In genomic region chr1:2432519-2432918, GRCh38 we compare ENCODE assay signal across 2 cellular contexts.
TF ChIP-seq lines count a peak whose summit lies in the region.

No MANE protein-coding gene starts in this region.

TF ChIP-seq in HEK293, 187 proteins besides CTCF, POLR2A, EP300 and RAD21:
- TF ChIP-seq ZIC2 (tag by site-specific recombination; IDR thresholded peaks at IDR 0.05) (peak; percentile 49), ZNF324 (tag by site-specific recombination; IDR thresholded peaks at IDR 0.05) (no peak)

TF ChIP-seq in H1, 55 proteins besides CTCF, POLR2A, EP300 and RAD21:
- TF ChIP-seq ASH2L (IDR thresholded peaks at IDR 0.05; ENCODE audit: low read length) (no peak), HDAC2 (IDR thresholded peaks at IDR 0.05; ENCODE audit: borderline replicate concordance in 1 of 2, low read depth in 2 of 2, low read length in 2 of 2) (no peak)
TF ChIP-seq in H1: peak in this region for 0.
